In the genomic region with DNA sequence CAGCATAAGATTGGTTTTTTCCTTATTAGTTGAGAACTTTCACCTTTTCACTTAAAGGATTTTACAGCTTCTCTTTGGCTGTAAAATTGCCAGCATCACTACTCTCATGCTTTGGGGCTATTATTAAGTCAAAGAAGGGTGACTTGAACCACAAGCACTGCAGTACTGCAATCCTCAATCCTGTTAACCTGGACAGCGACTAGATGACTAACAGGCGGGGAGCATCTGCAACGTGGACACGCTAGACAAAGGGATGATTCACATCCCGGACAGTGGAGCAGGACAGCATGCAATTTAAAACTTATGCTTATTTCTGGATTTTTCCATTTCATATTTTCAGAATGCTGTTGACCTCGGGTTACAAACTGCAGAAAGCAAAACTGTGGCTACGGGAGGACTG, we compare ENCODE assay signal across 15 cellular contexts. TPM values are rescaled to one million over a fixed set of nuclear protein-coding genes. Genes with fewer than 3 reads are reported as not detected.
A peak's percentile ranks its signal among the peaks of the same experiment; 100 is the strongest.
DNase-seq lines count a peak whose midpoint lies in the region; ATAC-seq and TF ChIP-seq lines count a peak whose summit lies in the region.
"Had no signal": no experiment of that assay in that cellular context is flagged by ENCODE, and none has a peak within 500 bp of the region (broad histone marks: within the 10 kb centered on the region; RNA-seq: fewer than 3 reads in every experiment).

No MANE protein-coding gene starts in this region.

- H2BK15ac ChIP-seq in mesenchymal stem cell (ENCODE audit: low read depth, poor library complexity, severe bottlenecking) = no peak overlapping the region

- H3K27me3 ChIP-seq in mesenchymal stem cell (ENCODE audit: control insufficient read depth in 1 of 2, insufficient read depth in 1 of 2, low read length in 2 of 2) = no peaks in the 10 kb centered on the region
- H3K27me3 ChIP-seq: vagina had no signal

- no peak for TF ChIP-seq CTCF in AG10803 (conservative IDR thresholded peaks at IDR 0.05; ENCODE audit: low read length)
- TF ChIP-seq CTCF in chondrocyte (IDR thresholded peaks at IDR 0.05) = no peak

- no peak overlapping the region for H2AK5ac ChIP-seq in mesenchymal stem cell (ENCODE audit: low read length, severe bottlenecking)

- H3K4me2 ChIP-seq in mesenchymal stem cell (ENCODE audit: low read length, poor library complexity, severe bottlenecking) = no peak overlapping the region

- peaks cover 3 to 34% of the 10 kb centered on the region in 2 experiments for H3K36me3 ChIP-seq in mesenchymal stem cell (ENCODE audit: control insufficient read depth in 1 of 2, insufficient read depth in 2 of 2, low read depth in 1 of 2, low read length in 2 of 2)

- DNase-seq in AG10803 (ENCODE audit: low read depth) (peak; percentile 62), LHCN-M2 (ENCODE audit: low read depth) (peak; percentile 81), chondrocyte (ENCODE audit: low spot score) (no peak), mesenchymal stem cell (peak; percentile 78), DMS153 treated with DMSO at 0.1 percent for 48 hours (lab: John Stamatoyannopoulos, UW; ENCODE audit: unreplicated experiment) (no peak)
- no peak for DNase-seq in stimulated activated CD4-positive, alpha-beta T cell treated with anti-CD3 and anti-CD28 coated beads, Interleukin-4, amount 100 ng/mL, for 24 hours
- DNase-seq: activated B cell treated with CpG ODN at 0.5 μM for 24 hours; activated naive CD8-positive, alpha-beta T cell treated with anti-CD3 and anti-CD28 coated beads for 36 hours; NCI-H1048; stimulated activated CD4-positive, alpha-beta T cell treated with anti-CD3 and anti-CD28 coated beads, Interleukin-4, amount 100 ng/mL, for 1 hour; stimulated activated naive B cell treated with anti-CD40 and anti-IgM and Interleukin-4, amounts not matched to agents 10 μg/mL and 1 μg/mL and 100 μg/mL, for 72 hours had no signal

- no peak overlapping the region for H3K4ac ChIP-seq in mesenchymal stem cell (ENCODE audit: low read depth in 1 of 2, low read length in 2 of 2)

- H3K18ac ChIP-seq in mesenchymal stem cell (ENCODE audit: low read depth in 1 of 2, low read length in 2 of 2) = no peak overlapping the region

- H3K4me1 ChIP-seq in mesenchymal stem cell (ENCODE audit: control insufficient read depth, insufficient read depth, low read depth, low read length) = peaks cover 14% of the 10 kb centered on the region
- H3K4me1 ChIP-seq: vagina had no signal

- no peak overlapping the region for H2BK120ac ChIP-seq in mesenchymal stem cell (ENCODE audit: low read depth, low read length)

- H4K91ac ChIP-seq in mesenchymal stem cell (ENCODE audit: low read length) = no peak overlapping the region

- no peak overlapping the region for H2AFZ ChIP-seq in mesenchymal stem cell (ENCODE audit: low read depth, low read length)

- ATAC-seq in GM19395 (IDR thresholded peaks at IDR 0.05; ENCODE audit: unreplicated experiment) (no peak), HG03135 (IDR thresholded peaks at IDR 0.05; ENCODE audit: unreplicated experiment) (no peak)
- ATAC-seq: stimulated activated naive B cell treated with anti-CD40 and anti-IgM and Interleukin-4, amounts not matched to agents 10 μg/mL and 1 μg/mL and 100 μg/mL, for 72 hours had no signal

- H3K4me1 Mint-ChIP-seq in chondrocyte (ENCODE audit: low read depth) = peaks cover 18% of the 10 kb centered on the region

- H2BK12ac ChIP-seq in mesenchymal stem cell (ENCODE audit: low read length in 2 of 2) = no peak overlapping the region

- WGBS in mesenchymal stem cell = 55% methylated on average over 7 of the region's 7 CpGs

- H3K23ac ChIP-seq in mesenchymal stem cell (ENCODE audit: low read length in 2 of 2) = no peak overlapping the region

- H2BK5ac ChIP-seq in mesenchymal stem cell (ENCODE audit: low read depth, low read length, poor library complexity, severe bottlenecking) = no peak overlapping the region

- H4K8ac ChIP-seq in mesenchymal stem cell (ENCODE audit: low read length) = no peak overlapping the region

- no peak overlapping the region for H3K9ac ChIP-seq in mesenchymal stem cell (ENCODE audit: low read length)

- H3K27ac ChIP-seq in mesenchymal stem cell (ENCODE audit: low read length, poor library complexity, severe bottlenecking) = peak overlapping the region; percentile 6
- H3K27ac ChIP-seq: vagina had no signal

- H3K27me3 Mint-ChIP-seq in chondrocyte (ENCODE audit: low read depth) = no peaks in the 10 kb centered on the region
- H3K27me3 Mint-ChIP-seq: activated B cell treated with CpG ODN at 0.5 μM for 24 hours; activated naive CD8-positive, alpha-beta T cell treated with anti-CD3 and anti-CD28 coated beads for 36 hours; B cell; stimulated activated naive B cell treated with anti-CD40 and anti-IgM and Interleukin-4, amounts not matched to agents 10 μg/mL and 1 μg/mL and 100 μg/mL, for 72 hours had no signal

- H3K36me3 Mint-ChIP-seq in chondrocyte (ENCODE audit: low read depth) = peaks cover 5% of the 10 kb centered on the region

- no peak overlapping the region for H3K4me3 Mint-ChIP-seq in chondrocyte (ENCODE audit: unreplicated experiment)
- H3K4me3 Mint-ChIP-seq: activated B cell treated with CpG ODN at 0.5 μM for 24 hours; activated naive CD8-positive, alpha-beta T cell treated with anti-CD3 and anti-CD28 coated beads for 36 hours; B cell; stimulated activated naive B cell treated with anti-CD40 and anti-IgM and Interleukin-4, amounts not matched to agents 10 μg/mL and 1 μg/mL and 100 μg/mL, for 72 hours had no signal

- H3K9me3 Mint-ChIP-seq in chondrocyte (ENCODE audit: low read depth) = no peaks in the 10 kb centered on the region
- H3K9me3 Mint-ChIP-seq: activated B cell treated with CpG ODN at 0.5 μM for 24 hours; activated naive CD8-positive, alpha-beta T cell treated with anti-CD3 and anti-CD28 coated beads for 36 hours; stimulated activated naive B cell treated with anti-CD40 and anti-IgM and Interleukin-4, amounts not matched to agents 10 μg/mL and 1 μg/mL and 100 μg/mL, for 72 hours had no signal

- H3K27ac Mint-ChIP-seq in chondrocyte (ENCODE audit: unreplicated experiment) = peak overlapping the region; percentile 43
- H3K27ac Mint-ChIP-seq: activated B cell treated with CpG ODN at 0.5 μM for 24 hours; activated naive CD8-positive, alpha-beta T cell treated with anti-CD3 and anti-CD28 coated beads for 36 hours; B cell; stimulated activated naive B cell treated with anti-CD40 and anti-IgM and Interleukin-4, amounts not matched to agents 10 μg/mL and 1 μg/mL and 100 μg/mL, for 72 hours had no signal

- H3K79me1 ChIP-seq in mesenchymal stem cell (replicated peaks; ENCODE audit: low read length, poor library complexity, severe bottlenecking) = peaks cover 15% of the 10 kb centered on the region

- H3K14ac ChIP-seq in mesenchymal stem cell (ENCODE audit: low read length in 2 of 2) = no peak overlapping the region

- H3K9me3 ChIP-seq in mesenchymal stem cell (ENCODE audit: control insufficient read depth, low read length) = no peaks in the 10 kb centered on the region
- H3K9me3 ChIP-seq: vagina had no signal

- no peak overlapping the region for H3K4me3 ChIP-seq in AG10803 (ENCODE audit: low read length)
- H3K4me3 ChIP-seq in mesenchymal stem cell (ENCODE audit: insufficient read depth in 1 of 2, low read depth in 1 of 2, low read length in 2 of 2) = no peak overlapping the region
- H3K4me3 ChIP-seq: vagina had no signal

RNA-seq across cellular contexts. Expression of gene ARV1, which starts 8.1 kb away (rescaled TPM):
- total RNA-seq in LHCN-M2 (2014; rRNA removed) (20.1 and 21.6 TPM in 2 replicates), chondrocyte (14.0 to 20.4 TPM (median 15.5 TPM) in 3 replicates)
- 9.9 TPM for polyA plus RNA-seq in LHCN-M2 (2012)
- polyA plus RNA-seq in mesenchymal stem cell (2013, experiment 1 of 2) = 20.5 TPM
- polyA plus RNA-seq in mesenchymal stem cell (2013, experiment 2 of 2) = 21.3 TPM

RNA-seq across cellular contexts. Expression of gene TTC13, which starts 8.3 kb away (rescaled TPM):
- total RNA-seq in LHCN-M2 (2014; rRNA removed) (8.4 and 10.2 TPM in 2 replicates), chondrocyte (24.9 to 36.5 TPM (median 27.1 TPM) in 3 replicates)
- polyA plus RNA-seq in LHCN-M2 (2012) = 4.0 TPM
- 7.8 TPM for polyA plus RNA-seq in mesenchymal stem cell (2013, experiment 1 of 2)
- polyA plus RNA-seq in mesenchymal stem cell (2013, experiment 2 of 2) = 8.1 TPM

RNA-seq across cellular contexts. Expression of gene FAM89A, which starts 53.1 kb away (rescaled TPM):
- 2.9 and 4.9 TPM in 2 replicates for total RNA-seq in LHCN-M2 (2014; rRNA removed)
- 0.83 TPM for polyA plus RNA-seq in LHCN-M2 (2012)
- total RNA-seq in chondrocyte = 17.2 to 20.2 TPM (median 19.7 TPM) in 3 replicates
- 79.1 TPM for polyA plus RNA-seq in mesenchymal stem cell (2013, experiment 1 of 2)
- polyA plus RNA-seq in mesenchymal stem cell (2013, experiment 2 of 2) = 83.8 TPM

Comparison
In these comparisons a context has a peak if more than half of its experiments do, and no peak if none do; other contexts are left out.
1. DNase-seq: peak in AG10803 (single experiment), LHCN-M2 (single experiment) and mesenchymal stem cell (single experiment); none in chondrocyte (single experiment), stimulated activated CD4-positive, alpha-beta T cell treated with anti-CD3 and anti-CD28 coated beads, Interleukin-4, amount 100 ng/mL, for 24 hours (single experiment) and DMS153 treated with DMSO at 0.1 percent for 48 hours (single experiment).